ENCODE assay signal across 1 cellular context in genomic region chr2:19541884-19542283, GRCh38.
TF ChIP-seq lines count a peak whose summit lies in the region.

No MANE protein-coding gene starts in this region.

TF ChIP-seq in K562, 482 proteins besides CTCF, POLR2A, EP300 and RAD21 (continued from another document):
- TF ChIP-seq PREB (CRISPR knock-in tag; IDR thresholded peaks at IDR 0.05) (no peak), THAP12 (CRISPR knock-in tag; IDR thresholded peaks at IDR 0.05) (no peak), TSC22D4 (tag; IDR thresholded peaks at IDR 0.05) (no peak), CREB1 (IDR thresholded peaks at IDR 0.05) (no peak), CREB1 (CRISPR knock-in tag; IDR thresholded peaks at IDR 0.05) (no peak), EWSR1 (IDR thresholded peaks at IDR 0.05; ENCODE audit: borderline replicate concordance, low read depth, partially characterized antibody) (no peak), ILF3 (IDR thresholded peaks at IDR 0.05; ENCODE audit: borderline replicate concordance) (no peak), ZBTB1 (CRISPR knock-in tag; IDR thresholded peaks at IDR 0.05; ENCODE audit: borderline replicate concordance, low read depth) (no peak), KAT8 (IDR thresholded peaks at IDR 0.05; ENCODE audit: low read depth) (no peak), MTF1 (CRISPR knock-in tag; IDR thresholded peaks at IDR 0.05; ENCODE audit: borderline replicate concordance) (no peak), MAFF (IDR thresholded peaks at IDR 0.05; ENCODE audit: low read length) (no peak), HES1 (IDR thresholded peaks at IDR 0.05; ENCODE audit: low read depth) (no peak), CTBP1 (IDR thresholded peaks at IDR 0.05; ENCODE audit: borderline replicate concordance) (no peak), ZNF644 (tag; IDR thresholded peaks at IDR 0.05; ENCODE audit: low read depth) (no peak), CSDE1 (IDR thresholded peaks at IDR 0.05) (no peak), PTTG1 (tag; IDR thresholded peaks at IDR 0.05; ENCODE audit: low read depth) (no peak), SRSF3 (IDR thresholded peaks at IDR 0.05; ENCODE audit: insufficient read depth, low read length) (no peak), ZNF121 (CRISPR knock-in tag; conservative IDR thresholded peaks at IDR 0.05) (no peak)
